In the genomic region with DNA sequence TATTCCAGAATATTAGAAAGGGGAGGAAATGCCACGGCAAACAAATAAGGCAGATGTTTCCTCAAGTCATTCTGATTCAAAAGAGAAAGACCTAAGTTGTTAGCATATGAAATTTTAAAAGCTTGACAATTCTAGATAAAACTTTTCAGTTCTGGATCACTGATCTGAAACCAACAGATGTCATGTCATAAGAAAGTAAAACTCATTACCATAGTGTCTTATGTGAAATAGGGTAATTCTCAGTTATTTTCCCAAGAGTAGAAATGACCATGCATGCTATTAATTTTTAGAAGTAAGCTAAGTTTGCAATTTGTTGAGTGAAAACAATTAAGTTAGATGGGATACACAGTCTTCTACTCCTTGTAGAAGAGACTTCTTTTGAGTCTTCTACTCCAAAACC, we compare ENCODE assay signal across 1 cellular context.
TF ChIP-seq lines count a peak whose summit lies in the region.

No MANE protein-coding gene starts in this region.

TF ChIP-seq in GM12878, 131 proteins besides CTCF, POLR2A, EP300 and RAD21 (continued from another document):
- TF ChIP-seq ZNF217 (IDR thresholded peaks at IDR 0.05) (peak; percentile 95), NFXL1 (IDR thresholded peaks at IDR 0.05; ENCODE audit: borderline replicate concordance) (no peak), GABPA (IDR thresholded peaks at IDR 0.05; ENCODE audit: low read depth) (peak; percentile 31; the same call in 1 of the 2 replicates), SP1 (IDR thresholded peaks at IDR 0.05; ENCODE audit: low read depth, low read length) (no peak), IRF4 (IDR thresholded peaks at IDR 0.05; ENCODE audit: low read depth, low read length) (0 out of 2 replicates have a peak, but pooled peaks have one; percentile 17), MEF2A (IDR thresholded peaks at IDR 0.05; ENCODE audit: insufficient read depth, low read depth, low read length) (0 out of 2 replicates have a peak, but pooled peaks have one; percentile 46), MEF2B (IDR thresholded peaks at IDR 0.05; ENCODE audit: partially characterized antibody, poor library complexity, severe bottlenecking) (peak; percentile 37), SIN3A (IDR thresholded peaks at IDR 0.05; ENCODE audit: low read depth, low read length) (no peak), SMC3 (IDR thresholded peaks at IDR 0.05; ENCODE audit: borderline replicate concordance, low read length) (no peak), MXI1 (IDR thresholded peaks at IDR 0.05; ENCODE audit: low read depth, low read length) (no peak), NR2F1 (conservative IDR thresholded peaks at IDR 0.05) (peak; percentile 62), FOS (IDR thresholded peaks at IDR 0.05; ENCODE audit: borderline replicate concordance, extremely low read depth, insufficient read length) (no peak), ZBED1 (IDR thresholded peaks at IDR 0.05; ENCODE audit: borderline replicate concordance) (0 out of 2 replicates have a peak, but pooled peaks have one; percentile 20), CREM (IDR thresholded peaks at IDR 0.05; ENCODE audit: low read depth) (peak; percentile 38; the same call in 1 of the 2 replicates), MTA2 (IDR thresholded peaks at IDR 0.05; ENCODE audit: low read depth) (peak; percentile 69; the same call in 1 of the 2 replicates), ESRRA (IDR thresholded peaks at IDR 0.05; ENCODE audit: low read length) (no peak), RUNX3 (IDR thresholded peaks at IDR 0.05; ENCODE audit: low read length) (peak; percentile 38; the same call in 1 of the 2 replicates), FOXM1 (IDR thresholded peaks at IDR 0.05; ENCODE audit: low read depth, low read length) (peak; percentile 52; the same call in 1 of the 2 replicates), NFIC (IDR thresholded peaks at IDR 0.05; ENCODE audit: low read depth, low read length) (peak; percentile 88), JUNB (IDR thresholded peaks at IDR 0.05) (peak; percentile 83)
- TF ChIP-seq, protein P1, sequence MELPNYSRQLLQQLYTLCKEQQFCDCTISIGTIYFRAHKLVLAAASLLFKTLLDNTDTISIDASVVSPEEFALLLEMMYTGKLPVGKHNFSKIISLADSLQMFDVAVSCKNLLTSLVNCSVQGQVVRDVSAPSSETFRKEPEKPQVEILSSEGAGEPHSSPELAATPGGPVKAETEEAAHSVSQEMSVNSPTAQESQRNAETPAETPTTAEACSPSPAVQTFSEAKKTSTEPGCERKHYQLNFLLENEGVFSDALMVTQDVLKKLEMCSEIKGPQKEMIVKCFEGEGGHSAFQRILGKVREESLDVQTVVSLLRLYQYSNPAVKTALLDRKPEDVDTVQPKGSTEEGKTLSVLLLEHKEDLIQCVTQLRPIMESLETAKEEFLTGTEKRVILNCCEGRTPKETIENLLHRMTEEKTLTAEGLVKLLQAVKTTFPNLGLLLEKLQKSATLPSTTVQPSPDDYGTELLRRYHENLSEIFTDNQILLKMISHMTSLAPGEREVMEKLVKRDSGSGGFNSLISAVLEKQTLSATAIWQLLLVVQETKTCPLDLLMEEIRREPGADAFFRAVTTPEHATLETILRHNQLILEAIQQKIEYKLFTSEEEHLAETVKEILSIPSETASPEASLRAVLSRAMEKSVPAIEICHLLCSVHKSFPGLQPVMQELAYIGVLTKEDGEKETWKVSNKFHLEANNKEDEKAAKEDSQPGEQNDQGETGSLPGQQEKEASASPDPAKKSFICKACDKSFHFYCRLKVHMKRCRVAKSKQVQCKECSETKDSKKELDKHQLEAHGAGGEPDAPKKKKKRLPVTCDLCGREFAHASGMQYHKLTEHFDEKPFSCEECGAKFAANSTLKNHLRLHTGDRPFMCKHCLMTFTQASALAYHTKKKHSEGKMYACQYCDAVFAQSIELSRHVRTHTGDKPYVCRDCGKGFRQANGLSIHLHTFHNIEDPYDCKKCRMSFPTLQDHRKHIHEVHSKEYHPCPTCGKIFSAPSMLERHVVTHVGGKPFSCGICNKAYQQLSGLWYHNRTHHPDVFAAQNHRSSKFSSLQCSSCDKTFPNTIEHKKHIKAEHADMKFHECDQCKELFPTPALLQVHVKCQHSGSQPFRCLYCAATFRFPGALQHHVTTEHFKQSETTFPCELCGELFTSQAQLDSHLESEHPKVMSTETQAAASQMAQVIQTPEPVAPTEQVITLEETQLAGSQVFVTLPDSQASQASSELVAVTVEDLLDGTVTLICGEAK (IDR thresholded peaks at IDR 0.05; ENCODE audit: borderline replicate concordance), result no peak
- TF ChIP-seq, protein P2, sequence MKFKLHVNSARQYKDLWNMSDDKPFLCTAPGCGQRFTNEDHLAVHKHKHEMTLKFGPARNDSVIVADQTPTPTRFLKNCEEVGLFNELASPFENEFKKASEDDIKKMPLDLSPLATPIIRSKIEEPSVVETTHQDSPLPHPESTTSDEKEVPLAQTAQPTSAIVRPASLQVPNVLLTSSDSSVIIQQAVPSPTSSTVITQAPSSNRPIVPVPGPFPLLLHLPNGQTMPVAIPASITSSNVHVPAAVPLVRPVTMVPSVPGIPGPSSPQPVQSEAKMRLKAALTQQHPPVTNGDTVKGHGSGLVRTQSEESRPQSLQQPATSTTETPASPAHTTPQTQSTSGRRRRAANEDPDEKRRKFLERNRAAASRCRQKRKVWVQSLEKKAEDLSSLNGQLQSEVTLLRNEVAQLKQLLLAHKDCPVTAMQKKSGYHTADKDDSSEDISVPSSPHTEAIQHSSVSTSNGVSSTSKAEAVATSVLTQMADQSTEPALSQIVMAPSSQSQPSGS (IDR thresholded peaks at IDR 0.05; ENCODE audit: low read length), result peak; percentile 66; the same call in 1 of the 2 replicates
- TF ChIP-seq, protein P3, sequence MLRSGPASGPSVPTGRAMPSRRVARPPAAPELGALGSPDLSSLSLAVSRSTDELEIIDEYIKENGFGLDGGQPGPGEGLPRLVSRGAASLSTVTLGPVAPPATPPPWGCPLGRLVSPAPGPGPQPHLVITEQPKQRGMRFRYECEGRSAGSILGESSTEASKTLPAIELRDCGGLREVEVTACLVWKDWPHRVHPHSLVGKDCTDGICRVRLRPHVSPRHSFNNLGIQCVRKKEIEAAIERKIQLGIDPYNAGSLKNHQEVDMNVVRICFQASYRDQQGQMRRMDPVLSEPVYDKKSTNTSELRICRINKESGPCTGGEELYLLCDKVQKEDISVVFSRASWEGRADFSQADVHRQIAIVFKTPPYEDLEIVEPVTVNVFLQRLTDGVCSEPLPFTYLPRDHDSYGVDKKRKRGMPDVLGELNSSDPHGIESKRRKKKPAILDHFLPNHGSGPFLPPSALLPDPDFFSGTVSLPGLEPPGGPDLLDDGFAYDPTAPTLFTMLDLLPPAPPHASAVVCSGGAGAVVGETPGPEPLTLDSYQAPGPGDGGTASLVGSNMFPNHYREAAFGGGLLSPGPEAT (IDR thresholded peaks at IDR 0.05; ENCODE audit: low read depth), result peak; percentile 44; the same call in 1 of the 2 replicates
- TF ChIP-seq, protein P4, sequence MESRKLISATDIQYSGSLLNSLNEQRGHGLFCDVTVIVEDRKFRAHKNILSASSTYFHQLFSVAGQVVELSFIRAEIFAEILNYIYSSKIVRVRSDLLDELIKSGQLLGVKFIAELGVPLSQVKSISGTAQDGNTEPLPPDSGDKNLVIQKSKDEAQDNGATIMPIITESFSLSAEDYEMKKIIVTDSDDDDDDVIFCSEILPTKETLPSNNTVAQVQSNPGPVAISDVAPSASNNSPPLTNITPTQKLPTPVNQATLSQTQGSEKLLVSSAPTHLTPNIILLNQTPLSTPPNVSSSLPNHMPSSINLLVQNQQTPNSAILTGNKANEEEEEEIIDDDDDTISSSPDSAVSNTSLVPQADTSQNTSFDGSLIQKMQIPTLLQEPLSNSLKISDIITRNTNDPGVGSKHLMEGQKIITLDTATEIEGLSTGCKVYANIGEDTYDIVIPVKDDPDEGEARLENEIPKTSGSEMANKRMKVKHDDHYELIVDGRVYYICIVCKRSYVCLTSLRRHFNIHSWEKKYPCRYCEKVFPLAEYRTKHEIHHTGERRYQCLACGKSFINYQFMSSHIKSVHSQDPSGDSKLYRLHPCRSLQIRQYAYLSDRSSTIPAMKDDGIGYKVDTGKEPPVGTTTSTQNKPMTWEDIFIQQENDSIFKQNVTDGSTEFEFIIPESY (IDR thresholded peaks at IDR 0.05), result no peak
